Comparison of ENCODE assay signal across 1 cellular context in the genomic region with DNA sequence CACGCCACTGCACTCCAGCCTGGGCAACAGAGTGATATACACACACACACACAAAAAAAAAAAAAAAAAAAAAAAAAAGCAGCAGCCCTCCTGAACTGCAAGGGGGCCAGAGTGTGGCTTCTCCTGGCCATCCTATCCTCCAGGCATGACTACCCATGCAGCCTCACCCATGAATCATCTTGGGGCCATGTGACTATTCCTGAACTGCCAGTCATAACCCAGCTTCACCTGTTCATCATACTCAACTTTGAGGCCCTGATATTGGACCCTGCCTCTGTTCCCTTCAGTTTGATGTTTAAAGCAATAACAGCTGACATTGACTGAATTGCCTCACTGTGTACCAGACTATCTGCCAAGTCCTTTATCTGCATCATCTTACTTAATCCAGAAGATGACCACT.
TF ChIP-seq lines count a peak whose summit lies in the region.

No MANE protein-coding gene starts in this region.

TF ChIP-seq in Ishikawa, 13 proteins besides CTCF, POLR2A, EP300 and RAD21:
- no peak for TF ChIP-seq NFIC (IDR thresholded peaks at IDR 0.05)
- TF ChIP-seq, protein P1, sequence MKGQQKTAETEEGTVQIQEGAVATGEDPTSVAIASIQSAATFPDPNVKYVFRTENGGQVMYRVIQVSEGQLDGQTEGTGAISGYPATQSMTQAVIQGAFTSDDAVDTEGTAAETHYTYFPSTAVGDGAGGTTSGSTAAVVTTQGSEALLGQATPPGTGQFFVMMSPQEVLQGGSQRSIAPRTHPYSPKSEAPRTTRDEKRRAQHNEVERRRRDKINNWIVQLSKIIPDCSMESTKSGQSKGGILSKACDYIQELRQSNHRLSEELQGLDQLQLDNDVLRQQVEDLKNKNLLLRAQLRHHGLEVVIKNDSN (IDR thresholded peaks at IDR 0.05), result peak; percentile 51
TF ChIP-seq in Ishikawa: peak in this region for 1.
